8 cellular contexts compared by ENCODE assay signal in the genomic region with DNA sequence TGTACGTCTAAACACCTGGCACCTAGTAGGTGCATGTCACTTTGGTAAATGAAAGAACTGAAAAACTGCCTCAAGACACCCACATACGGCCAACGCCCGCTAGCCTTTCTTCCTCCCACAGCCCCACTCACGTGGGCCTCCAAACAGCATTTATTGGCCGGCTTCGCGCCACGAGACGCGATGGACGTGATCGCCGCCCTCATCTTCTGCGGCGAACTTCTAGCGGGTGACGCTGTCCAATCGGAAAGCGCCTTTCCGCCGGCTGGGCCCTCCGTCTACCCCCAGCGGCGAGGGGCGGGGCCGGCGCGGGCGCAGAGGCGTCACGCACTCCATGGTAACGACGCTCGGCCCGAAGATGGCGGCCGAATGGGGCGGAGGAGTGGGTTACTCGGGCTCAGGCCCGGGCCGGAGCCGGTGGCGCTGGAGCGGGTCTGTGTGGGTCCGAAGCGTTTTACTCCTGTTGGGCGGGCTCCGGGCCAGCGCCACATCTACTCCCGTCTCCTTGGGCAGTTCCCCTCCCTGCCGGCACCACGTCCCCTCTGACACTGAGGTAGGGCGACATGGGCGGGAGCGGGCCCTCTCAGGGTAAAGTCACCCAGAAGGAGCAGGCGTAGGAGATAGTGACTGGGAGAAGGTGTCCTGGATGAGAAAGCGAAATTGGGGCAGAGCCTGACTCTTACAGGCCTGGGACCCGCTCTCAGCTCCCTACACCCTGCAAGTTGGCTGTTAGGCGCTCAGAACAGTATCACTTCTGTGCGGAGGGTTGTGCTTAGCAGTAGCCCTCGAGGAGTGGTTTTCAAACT. TPM values are rescaled to one million over a fixed set of nuclear protein-coding genes. Genes with fewer than 3 reads are reported as not detected.
DNase-seq lines count a peak whose midpoint lies in the region; ATAC-seq, FAIRE-seq and TF ChIP-seq lines count a peak whose summit lies in the region.

A gene with protein sequence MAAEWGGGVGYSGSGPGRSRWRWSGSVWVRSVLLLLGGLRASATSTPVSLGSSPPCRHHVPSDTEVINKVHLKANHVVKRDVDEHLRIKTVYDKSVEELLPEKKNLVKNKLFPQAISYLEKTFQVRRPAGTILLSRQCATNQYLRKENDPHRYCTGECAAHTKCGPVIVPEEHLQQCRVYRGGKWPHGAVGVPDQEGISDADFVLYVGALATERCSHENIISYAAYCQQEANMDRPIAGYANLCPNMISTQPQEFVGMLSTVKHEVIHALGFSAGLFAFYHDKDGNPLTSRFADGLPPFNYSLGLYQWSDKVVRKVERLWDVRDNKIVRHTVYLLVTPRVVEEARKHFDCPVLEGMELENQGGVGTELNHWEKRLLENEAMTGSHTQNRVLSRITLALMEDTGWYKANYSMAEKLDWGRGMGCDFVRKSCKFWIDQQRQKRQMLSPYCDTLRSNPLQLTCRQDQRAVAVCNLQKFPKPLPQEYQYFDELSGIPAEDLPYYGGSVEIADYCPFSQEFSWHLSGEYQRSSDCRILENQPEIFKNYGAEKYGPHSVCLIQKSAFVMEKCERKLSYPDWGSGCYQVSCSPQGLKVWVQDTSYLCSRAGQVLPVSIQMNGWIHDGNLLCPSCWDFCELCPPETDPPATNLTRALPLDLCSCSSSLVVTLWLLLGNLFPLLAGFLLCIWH (plus strand): TSS at position 327 of the 803 bp plus-strand sequence. CDS start 29 bp downstream, at position 356.

- H3K36me3 ChIP-seq in body of pancreas (replicated peaks in 1 of 2; ENCODE audit: insufficient read depth in 1 of 2, low read depth in 2 of 2), result peaks cover 0 to 9% of the 10 kb centered on the region in 2 donors
- peaks cover 0 to 20% (median 16%) of the 10 kb centered on the region in 4 donors for H3K36me3 ChIP-seq in sigmoid colon

- FAIRE-seq in TTC549 (lab: Jason Lieb, UNC), result peak; percentile 82

- TF ChIP-seq POLR2A in GM18526 (IDR thresholded peaks at IDR 0.05; ENCODE audit: extremely low read depth, insufficient read length) (peak; percentile 53), body of pancreas (IDR thresholded peaks at IDR 0.05) (peak; percentile 76 to 92 (median 91)), sigmoid colon (IDR thresholded peaks at IDR 0.05) (peak; percentile 53 to 67)

- TF ChIP-seq CTCF in body of pancreas (IDR thresholded peaks at IDR 0.05), result no peak
- no peak for TF ChIP-seq CTCF in sigmoid colon (IDR thresholded peaks at IDR 0.05)

- H3K27ac ChIP-seq in body of pancreas (peak within 1 kb of the TSS; percentile 63 to 81 (median 70)), sigmoid colon (peak within 1 kb of the TSS; percentile 84 to 87 (median 86))

- ATAC-seq in HG03064 (IDR thresholded peaks at IDR 0.05; ENCODE audit: low read depth, unreplicated experiment) (peak; percentile 96), body of pancreas (peak; percentile 99)

- peaks cover 28% of the 10 kb centered on the region for H3K4me1 ChIP-seq in body of pancreas
- H3K4me1 ChIP-seq in sigmoid colon, result peaks cover 0 to 28% (median 23%) of the 10 kb centered on the region in 4 donors

- H3K4me3 ChIP-seq in body of pancreas, result peak within 1 kb of the TSS; percentile 63 to 89
- peak within 1 kb of the TSS; percentile 75 to 85 (median 78) for H3K4me3 ChIP-seq in sigmoid colon

- H3K27me3 ChIP-seq in body of pancreas (no peaks in the 10 kb centered on the region), sigmoid colon (no peaks in the 10 kb centered on the region)

- DNase-seq in A172 (ENCODE audit: low spot score) (peak; percentile 89), NCI-H2107 (lab: John Stamatoyannopoulos, UW) (peak; percentile 99), body of pancreas (peak; percentile 95 to 97 (median 96)), iPS DF 19.7 (ENCODE audit: low read depth, low spot score) (peak; percentile 74), sigmoid colon (peak; percentile 98)

- H3K9me3 ChIP-seq in body of pancreas (no peaks in the 10 kb centered on the region), sigmoid colon (no peaks in the 10 kb centered on the region)

- WGBS in body of pancreas, 2 donors, result 0 to 1% methylated on average over 14 to 55 of the region's 62 CpGs
- 0% methylated on average over 62 of the region's 62 CpGs for WGBS in sigmoid colon, 2 donors

- intact Hi-C loops in body of pancreas (cut with DNase I) (no loop called here), sigmoid colon (cut with DNase I) (loop anchor here (1.0 to 10.0 kb wide), 2 partner anchors 10 to 125 kb away; a partner anchor contains a TSS)

- peak in 1 of 4 donors; percentile 40 for TF ChIP-seq EP300 in sigmoid colon (IDR thresholded peaks at IDR 0.05)

RNA-seq across cellular contexts. Expression of the gene that starts here (rescaled TPM):
- 3.5 and 5.7 TPM in 2 replicates for total RNA-seq in A172 (2014; rRNA removed; shearing (Covaris generic))
- total RNA-seq in body of pancreas (1 to 10 TPM; 1.6 to 4.4 TPM), sigmoid colon (1 to 10 TPM; 3.3 to 7.5 (median 6.9) TPM)
- polyA plus RNA-seq in sigmoid colon, result 1 to 10 TPM in 2 of 3 donors, under 1 TPM in 1; 0.23 to 2.3 (median 1.8) TPM

Comparison
In these comparisons a context has a peak if more than half of its experiments do, and no peak if none do; other contexts are left out.
1. Peak in every context shown above with its lines: DNase-seq, ATAC-seq, H3K4me3 ChIP-seq and H3K27ac ChIP-seq.